19 cellular contexts compared by ENCODE assay signal in the genomic region with DNA sequence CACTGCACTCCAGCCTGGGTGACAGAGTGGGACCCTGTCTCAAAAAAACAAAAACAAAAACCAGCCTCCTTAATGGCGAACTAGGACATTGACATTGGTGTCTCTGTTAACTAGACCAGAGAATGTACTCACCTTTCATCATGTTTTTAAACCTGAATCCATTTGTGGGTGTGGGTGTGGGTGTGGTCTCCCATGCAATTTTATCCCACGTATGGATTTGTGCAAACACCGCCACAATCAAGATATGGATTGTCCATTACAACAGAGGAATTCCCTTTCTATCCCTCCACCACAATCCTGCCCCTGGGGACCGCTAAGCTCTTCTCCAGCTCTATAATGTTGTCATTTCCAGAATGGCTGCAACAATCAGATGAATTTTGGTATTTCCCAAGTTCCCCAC. TPM values are rescaled to one million over a fixed set of nuclear protein-coding genes. Genes with fewer than 3 reads are reported as not detected.
DNase-seq lines count a peak whose midpoint lies in the region; ATAC-seq, FAIRE-seq and TF ChIP-seq lines count a peak whose summit lies in the region.
"Had no signal": no experiment of that assay in that cellular context is flagged by ENCODE, and none has a peak within 500 bp of the region (broad histone marks: within the 10 kb centered on the region; RNA-seq: fewer than 3 reads in every experiment).

No MANE protein-coding gene starts in this region.

- H3K9me3 ChIP-seq in HEK293 (ENCODE audit: control insufficient read depth, insufficient read depth, low read depth, low read length), result no peaks in the 10 kb centered on the region
- H3K9me3 ChIP-seq: BE2C, HAP-1 had no signal

- CTCF ChIA-PET in HEK293 (lab: Yijun Ruan, JAX), result no interaction called here

- TF ChIP-seq CTCF in D721Med (IDR thresholded peaks at IDR 0.05; ENCODE audit: insufficient read depth, missing control alignments), result no peak
- no peak for TF ChIP-seq CTCF in HEK293 (tag by site-specific recombination; IDR thresholded peaks at IDR 0.05)

- no peak for FAIRE-seq in D721Med (lab: Jason Lieb, UNC)
- peak; percentile 67 for FAIRE-seq in urothelium cell line (lab: Jason Lieb, UNC)
- FAIRE-seq: A204.1, G401.6, GM12891 had no signal

- intact Hi-C loops in Right ventricle myocardium superior (cut with DNase I), result no loop called here

- H3K4me1 ChIP-seq in HEK293 (ENCODE audit: control insufficient read depth, insufficient read depth, low read length), result no peaks in the 10 kb centered on the region
- H3K4me1 ChIP-seq: HAP-1 had no signal

- POLR2A ChIA-PET in HEK293 (lab: Yijun Ruan, JAX), result no interaction called here

- DNase-seq in D721Med (ENCODE audit: insufficient read length, low spot score) (peak; percentile 59), SW480 (ENCODE audit: low spot score) (peak; percentile 54), urothelium cell line (ENCODE audit: low spot score) (no peak), Right ventricle myocardium superior (no peak), NCI-H2227 (lab: John Stamatoyannopoulos, UW; ENCODE audit: unreplicated experiment) (no peak)
- DNase-seq: ACHN; BE2C; C1 segment of cervical spinal cord; CD4-positive, CD25-positive, alpha-beta regulatory T cell; CD8-positive, alpha-beta memory T cell; COR-L47; GM23248 had no signal

- H3K36me3 ChIP-seq in HEK293 (ENCODE audit: control insufficient read depth in 2 of 2, insufficient read depth in 1 of 2, low read length in 2 of 2), result no peaks in the 10 kb centered on the region
- H3K36me3 ChIP-seq: BE2C, HAP-1 had no signal

- ATAC-seq in Right ventricle myocardium superior (ENCODE audit: poor library complexity), result no peak

- H3K4me3 ChIP-seq in HEK293 (ENCODE audit: low read depth, low read length), result no peak overlapping the region
- H3K4me3 ChIP-seq: GM23248, HAP-1 had no signal

- no peak overlapping the region for H3K27ac ChIP-seq in HEK293 (ENCODE audit: extremely low read depth, low read depth, low read length)
- H3K27ac ChIP-seq: GM23248, HL-60 had no signal

TF ChIP-seq in HEK293, 187 proteins besides CTCF, POLR2A, EP300 and RAD21:
- TF ChIP-seq EGR2 (tag by site-specific recombination; IDR thresholded peaks at IDR 0.05; ENCODE audit: low read depth) (peak; percentile 71), ZNF221 (tag by site-specific recombination; IDR thresholded peaks at IDR 0.05; ENCODE audit: borderline replicate concordance) (no peak), ZNF354C (tag by site-specific recombination; IDR thresholded peaks at IDR 0.05; ENCODE audit: borderline replicate concordance, low read depth) (no peak), KLF1 (tag by site-specific recombination; IDR thresholded peaks at IDR 0.05) (peak; percentile 66; the same call in 1 of the 2 replicates), ZNF488 (tag by site-specific recombination; IDR thresholded peaks at IDR 0.05) (no peak), ZNF121 (tag by site-specific recombination; IDR thresholded peaks at IDR 0.05) (no peak), ZFHX2 (tag by site-specific recombination; conservative IDR thresholded peaks at IDR 0.05) (peak; percentile 78), ZNF138 (tag by site-specific recombination; IDR thresholded peaks at IDR 0.05; ENCODE audit: borderline replicate concordance) (no peak), ZNF416 (tag by site-specific recombination; IDR thresholded peaks at IDR 0.05) (no peak), KLF9 (tag by site-specific recombination; IDR thresholded peaks at IDR 0.05; ENCODE audit: low read depth) (peak; percentile 42), ZNF184 (tag by site-specific recombination; IDR thresholded peaks at IDR 0.05) (no peak), ZNF623 (tag by site-specific recombination; IDR thresholded peaks at IDR 0.05) (no peak)
- TF ChIP-seq, protein P1, sequence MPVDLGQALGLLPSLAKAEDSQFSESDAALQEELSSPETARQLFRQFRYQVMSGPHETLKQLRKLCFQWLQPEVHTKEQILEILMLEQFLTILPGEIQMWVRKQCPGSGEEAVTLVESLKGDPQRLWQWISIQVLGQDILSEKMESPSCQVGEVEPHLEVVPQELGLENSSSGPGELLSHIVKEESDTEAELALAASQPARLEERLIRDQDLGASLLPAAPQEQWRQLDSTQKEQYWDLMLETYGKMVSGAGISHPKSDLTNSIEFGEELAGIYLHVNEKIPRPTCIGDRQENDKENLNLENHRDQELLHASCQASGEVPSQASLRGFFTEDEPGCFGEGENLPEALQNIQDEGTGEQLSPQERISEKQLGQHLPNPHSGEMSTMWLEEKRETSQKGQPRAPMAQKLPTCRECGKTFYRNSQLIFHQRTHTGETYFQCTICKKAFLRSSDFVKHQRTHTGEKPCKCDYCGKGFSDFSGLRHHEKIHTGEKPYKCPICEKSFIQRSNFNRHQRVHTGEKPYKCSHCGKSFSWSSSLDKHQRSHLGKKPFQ (tag by site-specific recombination; IDR thresholded peaks at IDR 0.05), result no peak

RNA-seq across cellular contexts. Expression of gene DNAH17, which starts 49.9 kb away (rescaled TPM):
- not detected for total RNA-seq in Right ventricle myocardium superior
- total RNA-seq: GM23248, HT1080 had no signal

Comparison
In these comparisons a context has a peak if more than half of its experiments do, and no peak if none do; other contexts are left out.
1. DNase-seq: peak in D721Med (single experiment) and SW480 (single experiment); none in urothelium cell line (single experiment), Right ventricle myocardium superior (single experiment) and NCI-H2227 (single experiment).